Comparison of ENCODE assay signal across 1 cellular context in the genomic region with DNA sequence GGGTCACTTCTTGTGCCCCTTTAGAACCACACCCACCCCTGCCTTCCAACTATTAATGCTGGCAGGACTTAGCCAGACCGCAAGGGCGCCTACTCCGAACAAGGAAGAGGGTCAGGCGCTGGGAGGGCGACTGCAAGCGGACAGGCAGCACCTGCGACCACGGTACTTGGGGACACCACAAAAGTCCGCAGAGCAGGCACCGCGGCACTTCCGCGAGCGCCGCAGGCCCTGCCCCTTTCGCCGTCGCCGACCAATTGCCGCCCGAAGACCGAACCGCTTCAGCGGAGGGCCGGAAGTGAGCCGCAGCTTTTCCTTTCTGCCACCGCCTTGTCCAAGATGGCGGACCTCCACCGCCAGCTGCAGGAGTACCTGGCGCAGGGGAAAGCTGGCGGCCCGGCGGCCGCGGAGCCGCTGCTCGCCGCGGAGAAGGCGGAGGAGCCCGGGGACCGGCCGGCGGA.
TF ChIP-seq lines count a peak whose summit lies in the region.

A gene with protein sequence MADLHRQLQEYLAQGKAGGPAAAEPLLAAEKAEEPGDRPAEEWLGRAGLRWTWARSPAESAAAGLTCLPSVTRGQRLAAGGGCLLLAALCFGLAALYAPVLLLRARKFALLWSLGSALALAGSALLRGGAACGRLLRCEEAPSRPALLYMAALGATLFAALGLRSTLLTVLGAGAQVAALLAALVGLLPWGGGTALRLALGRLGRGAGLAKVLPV (plus strand): TSS at position 305 of the 458 bp plus-strand sequence. CDS start 32 bp downstream, at position 337.

TF ChIP-seq in K562, 482 proteins besides CTCF, POLR2A, EP300 and RAD21 (continued from another document and continues in another):
- TF ChIP-seq, protein P1, sequence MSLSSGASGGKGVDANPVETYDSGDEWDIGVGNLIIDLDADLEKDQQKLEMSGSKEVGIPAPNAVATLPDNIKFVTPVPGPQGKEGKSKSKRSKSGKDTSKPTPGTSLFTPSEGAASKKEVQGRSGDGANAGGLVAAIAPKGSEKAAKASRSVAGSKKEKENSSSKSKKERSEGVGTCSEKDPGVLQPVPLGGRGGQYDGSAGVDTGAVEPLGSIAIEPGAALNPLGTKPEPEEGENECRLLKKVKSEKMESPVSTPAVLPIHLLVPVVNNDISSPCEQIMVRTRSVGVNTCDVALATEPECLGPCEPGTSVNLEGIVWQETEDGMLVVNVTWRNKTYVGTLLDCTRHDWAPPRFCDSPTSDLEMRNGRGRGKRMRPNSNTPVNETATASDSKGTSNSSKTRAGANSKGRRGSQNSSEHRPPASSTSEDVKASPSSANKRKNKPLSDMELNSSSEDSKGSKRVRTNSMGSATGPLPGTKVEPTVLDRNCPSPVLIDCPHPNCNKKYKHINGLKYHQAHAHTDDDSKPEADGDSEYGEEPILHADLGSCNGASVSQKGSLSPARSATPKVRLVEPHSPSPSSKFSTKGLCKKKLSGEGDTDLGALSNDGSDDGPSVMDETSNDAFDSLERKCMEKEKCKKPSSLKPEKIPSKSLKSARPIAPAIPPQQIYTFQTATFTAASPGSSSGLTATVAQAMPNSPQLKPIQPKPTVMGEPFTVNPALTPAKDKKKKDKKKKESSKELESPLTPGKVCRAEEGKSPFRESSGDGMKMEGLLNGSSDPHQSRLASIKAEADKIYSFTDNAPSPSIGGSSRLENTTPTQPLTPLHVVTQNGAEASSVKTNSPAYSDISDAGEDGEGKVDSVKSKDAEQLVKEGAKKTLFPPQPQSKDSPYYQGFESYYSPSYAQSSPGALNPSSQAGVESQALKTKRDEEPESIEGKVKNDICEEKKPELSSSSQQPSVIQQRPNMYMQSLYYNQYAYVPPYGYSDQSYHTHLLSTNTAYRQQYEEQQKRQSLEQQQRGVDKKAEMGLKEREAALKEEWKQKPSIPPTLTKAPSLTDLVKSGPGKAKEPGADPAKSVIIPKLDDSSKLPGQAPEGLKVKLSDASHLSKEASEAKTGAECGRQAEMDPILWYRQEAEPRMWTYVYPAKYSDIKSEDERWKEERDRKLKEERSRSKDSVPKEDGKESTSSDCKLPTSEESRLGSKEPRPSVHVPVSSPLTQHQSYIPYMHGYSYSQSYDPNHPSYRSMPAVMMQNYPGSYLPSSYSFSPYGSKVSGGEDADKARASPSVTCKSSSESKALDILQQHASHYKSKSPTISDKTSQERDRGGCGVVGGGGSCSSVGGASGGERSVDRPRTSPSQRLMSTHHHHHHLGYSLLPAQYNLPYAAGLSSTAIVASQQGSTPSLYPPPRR (CRISPR knock-in tag; IDR thresholded peaks at IDR 0.05; ENCODE audit: borderline replicate concordance) = 0 out of 2 replicates have a peak, but pooled peaks have one; percentile 42
- peak; percentile 83; the same call in 1 of the 2 replicates for TF ChIP-seq GTF2E2 (tag; IDR thresholded peaks at IDR 0.05)
- TF ChIP-seq, protein P2, sequence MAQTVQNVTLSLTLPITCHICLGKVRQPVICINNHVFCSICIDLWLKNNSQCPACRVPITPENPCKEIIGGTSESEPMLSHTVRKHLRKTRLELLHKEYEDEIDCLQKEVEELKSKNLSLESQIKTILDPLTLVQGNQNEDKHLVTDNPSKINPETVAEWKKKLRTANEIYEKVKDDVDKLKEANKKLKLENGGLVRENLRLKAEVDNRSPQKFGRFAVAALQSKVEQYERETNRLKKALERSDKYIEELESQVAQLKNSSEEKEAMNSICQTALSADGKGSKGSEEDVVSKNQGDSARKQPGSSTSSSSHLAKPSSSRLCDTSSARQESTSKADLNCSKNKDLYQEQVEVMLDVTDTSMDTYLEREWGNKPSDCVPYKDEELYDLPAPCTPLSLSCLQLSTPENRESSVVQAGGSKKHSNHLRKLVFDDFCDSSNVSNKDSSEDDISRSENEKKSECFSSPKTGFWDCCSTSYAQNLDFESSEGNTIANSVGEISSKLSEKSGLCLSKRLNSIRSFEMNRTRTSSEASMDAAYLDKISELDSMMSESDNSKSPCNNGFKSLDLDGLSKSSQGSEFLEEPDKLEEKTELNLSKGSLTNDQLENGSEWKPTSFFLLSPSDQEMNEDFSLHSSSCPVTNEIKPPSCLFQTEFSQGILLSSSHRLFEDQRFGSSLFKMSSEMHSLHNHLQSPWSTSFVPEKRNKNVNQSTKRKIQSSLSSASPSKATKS (CRISPR knock-in tag; IDR thresholded peaks at IDR 0.05) = no peak
- TF ChIP-seq, protein P3, sequence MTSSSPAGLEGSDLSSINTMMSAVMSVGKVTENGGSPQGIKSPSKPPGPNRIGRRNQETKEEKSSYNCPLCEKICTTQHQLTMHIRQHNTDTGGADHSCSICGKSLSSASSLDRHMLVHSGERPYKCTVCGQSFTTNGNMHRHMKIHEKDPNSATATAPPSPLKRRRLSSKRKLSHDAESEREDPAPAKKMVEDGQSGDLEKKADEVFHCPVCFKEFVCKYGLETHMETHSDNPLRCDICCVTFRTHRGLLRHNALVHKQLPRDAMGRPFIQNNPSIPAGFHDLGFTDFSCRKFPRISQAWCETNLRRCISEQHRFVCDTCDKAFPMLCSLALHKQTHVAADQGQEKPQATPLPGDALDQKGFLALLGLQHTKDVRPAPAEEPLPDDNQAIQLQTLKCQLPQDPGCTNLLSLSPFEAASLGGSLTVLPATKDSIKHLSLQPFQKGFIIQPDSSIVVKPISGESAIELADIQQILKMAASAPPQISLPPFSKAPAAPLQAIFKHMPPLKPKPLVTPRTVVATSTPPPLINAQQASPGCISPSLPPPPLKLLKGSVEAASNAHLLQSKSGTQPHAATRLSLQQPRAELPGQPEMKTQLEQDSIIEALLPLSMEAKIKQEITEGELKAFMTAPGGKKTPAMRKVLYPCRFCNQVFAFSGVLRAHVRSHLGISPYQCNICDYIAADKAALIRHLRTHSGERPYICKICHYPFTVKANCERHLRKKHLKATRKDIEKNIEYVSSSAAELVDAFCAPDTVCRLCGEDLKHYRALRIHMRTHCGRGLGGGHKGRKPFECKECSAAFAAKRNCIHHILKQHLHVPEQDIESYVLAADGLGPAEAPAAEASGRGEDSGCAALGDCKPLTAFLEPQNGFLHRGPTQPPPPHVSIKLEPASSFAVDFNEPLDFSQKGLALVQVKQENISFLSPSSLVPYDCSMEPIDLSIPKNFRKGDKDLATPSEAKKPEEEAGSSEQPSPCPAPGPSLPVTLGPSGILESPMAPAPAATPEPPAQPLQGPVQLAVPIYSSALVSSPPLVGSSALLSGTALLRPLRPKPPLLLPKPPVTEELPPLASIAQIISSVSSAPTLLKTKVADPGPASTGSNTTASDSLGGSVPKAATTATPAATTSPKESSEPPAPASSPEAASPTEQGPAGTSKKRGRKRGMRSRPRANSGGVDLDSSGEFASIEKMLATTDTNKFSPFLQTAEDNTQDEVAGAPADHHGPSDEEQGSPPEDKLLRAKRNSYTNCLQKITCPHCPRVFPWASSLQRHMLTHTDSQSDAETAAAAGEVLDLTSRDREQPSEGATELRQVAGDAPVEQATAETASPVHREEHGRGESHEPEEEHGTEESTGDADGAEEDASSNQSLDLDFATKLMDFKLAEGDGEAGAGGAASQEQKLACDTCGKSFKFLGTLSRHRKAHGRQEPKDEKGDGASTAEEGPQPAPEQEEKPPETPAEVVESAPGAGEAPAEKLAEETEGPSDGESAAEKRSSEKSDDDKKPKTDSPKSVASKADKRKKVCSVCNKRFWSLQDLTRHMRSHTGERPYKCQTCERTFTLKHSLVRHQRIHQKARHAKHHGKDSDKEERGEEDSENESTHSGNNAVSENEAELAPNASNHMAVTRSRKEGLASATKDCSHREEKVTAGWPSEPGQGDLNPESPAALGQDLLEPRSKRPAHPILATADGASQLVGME (CRISPR knock-in tag; IDR thresholded peaks at IDR 0.05) = no peak
- TF ChIP-seq NFE2 (IDR thresholded peaks at IDR 0.05; ENCODE audit: low read depth) = no peak; the same call in 1 of the 2 replicates
- no peak for TF ChIP-seq CC2D1A (IDR thresholded peaks at IDR 0.05)
- TF ChIP-seq, protein P4, sequence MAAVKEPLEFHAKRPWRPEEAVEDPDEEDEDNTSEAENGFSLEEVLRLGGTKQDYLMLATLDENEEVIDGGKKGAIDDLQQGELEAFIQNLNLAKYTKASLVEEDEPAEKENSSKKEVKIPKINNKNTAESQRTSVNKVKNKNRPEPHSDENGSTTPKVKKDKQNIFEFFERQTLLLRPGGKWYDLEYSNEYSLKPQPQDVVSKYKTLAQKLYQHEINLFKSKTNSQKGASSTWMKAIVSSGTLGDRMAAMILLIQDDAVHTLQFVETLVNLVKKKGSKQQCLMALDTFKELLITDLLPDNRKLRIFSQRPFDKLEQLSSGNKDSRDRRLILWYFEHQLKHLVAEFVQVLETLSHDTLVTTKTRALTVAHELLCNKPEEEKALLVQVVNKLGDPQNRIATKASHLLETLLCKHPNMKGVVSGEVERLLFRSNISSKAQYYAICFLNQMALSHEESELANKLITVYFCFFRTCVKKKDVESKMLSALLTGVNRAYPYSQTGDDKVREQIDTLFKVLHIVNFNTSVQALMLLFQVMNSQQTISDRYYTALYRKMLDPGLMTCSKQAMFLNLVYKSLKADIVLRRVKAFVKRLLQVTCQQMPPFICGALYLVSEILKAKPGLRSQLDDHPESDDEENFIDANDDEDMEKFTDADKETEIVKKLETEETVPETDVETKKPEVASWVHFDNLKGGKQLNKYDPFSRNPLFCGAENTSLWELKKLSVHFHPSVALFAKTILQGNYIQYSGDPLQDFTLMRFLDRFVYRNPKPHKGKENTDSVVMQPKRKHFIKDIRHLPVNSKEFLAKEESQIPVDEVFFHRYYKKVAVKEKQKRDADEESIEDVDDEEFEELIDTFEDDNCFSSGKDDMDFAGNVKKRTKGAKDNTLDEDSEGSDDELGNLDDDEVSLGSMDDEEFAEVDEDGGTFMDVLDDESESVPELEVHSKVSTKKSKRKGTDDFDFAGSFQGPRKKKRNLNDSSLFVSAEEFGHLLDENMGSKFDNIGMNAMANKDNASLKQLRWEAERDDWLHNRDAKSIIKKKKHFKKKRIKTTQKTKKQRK (IDR thresholded peaks at IDR 0.05; ENCODE audit: borderline replicate concordance, low read depth, low read length) = no peak
- TF ChIP-seq, protein P5, sequence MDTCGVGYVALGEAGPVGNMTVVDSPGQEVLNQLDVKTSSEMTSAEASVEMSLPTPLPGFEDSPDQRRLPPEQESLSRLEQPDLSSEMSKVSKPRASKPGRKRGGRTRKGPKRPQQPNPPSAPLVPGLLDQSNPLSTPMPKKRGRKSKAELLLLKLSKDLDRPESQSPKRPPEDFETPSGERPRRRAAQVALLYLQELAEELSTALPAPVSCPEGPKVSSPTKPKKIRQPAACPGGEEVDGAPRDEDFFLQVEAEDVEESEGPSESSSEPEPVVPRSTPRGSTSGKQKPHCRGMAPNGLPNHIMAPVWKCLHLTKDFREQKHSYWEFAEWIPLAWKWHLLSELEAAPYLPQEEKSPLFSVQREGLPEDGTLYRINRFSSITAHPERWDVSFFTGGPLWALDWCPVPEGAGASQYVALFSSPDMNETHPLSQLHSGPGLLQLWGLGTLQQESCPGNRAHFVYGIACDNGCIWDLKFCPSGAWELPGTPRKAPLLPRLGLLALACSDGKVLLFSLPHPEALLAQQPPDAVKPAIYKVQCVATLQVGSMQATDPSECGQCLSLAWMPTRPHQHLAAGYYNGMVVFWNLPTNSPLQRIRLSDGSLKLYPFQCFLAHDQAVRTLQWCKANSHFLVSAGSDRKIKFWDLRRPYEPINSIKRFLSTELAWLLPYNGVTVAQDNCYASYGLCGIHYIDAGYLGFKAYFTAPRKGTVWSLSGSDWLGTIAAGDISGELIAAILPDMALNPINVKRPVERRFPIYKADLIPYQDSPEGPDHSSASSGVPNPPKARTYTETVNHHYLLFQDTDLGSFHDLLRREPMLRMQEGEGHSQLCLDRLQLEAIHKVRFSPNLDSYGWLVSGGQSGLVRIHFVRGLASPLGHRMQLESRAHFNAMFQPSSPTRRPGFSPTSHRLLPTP (IDR thresholded peaks at IDR 0.05; ENCODE audit: borderline replicate concordance, extremely low read depth, insufficient read length) = no peak
- TF ChIP-seq GABPA (tag; conservative IDR thresholded peaks at IDR 0.05; ENCODE audit: low read depth) = peak; percentile 92
- TF ChIP-seq, protein P6, sequence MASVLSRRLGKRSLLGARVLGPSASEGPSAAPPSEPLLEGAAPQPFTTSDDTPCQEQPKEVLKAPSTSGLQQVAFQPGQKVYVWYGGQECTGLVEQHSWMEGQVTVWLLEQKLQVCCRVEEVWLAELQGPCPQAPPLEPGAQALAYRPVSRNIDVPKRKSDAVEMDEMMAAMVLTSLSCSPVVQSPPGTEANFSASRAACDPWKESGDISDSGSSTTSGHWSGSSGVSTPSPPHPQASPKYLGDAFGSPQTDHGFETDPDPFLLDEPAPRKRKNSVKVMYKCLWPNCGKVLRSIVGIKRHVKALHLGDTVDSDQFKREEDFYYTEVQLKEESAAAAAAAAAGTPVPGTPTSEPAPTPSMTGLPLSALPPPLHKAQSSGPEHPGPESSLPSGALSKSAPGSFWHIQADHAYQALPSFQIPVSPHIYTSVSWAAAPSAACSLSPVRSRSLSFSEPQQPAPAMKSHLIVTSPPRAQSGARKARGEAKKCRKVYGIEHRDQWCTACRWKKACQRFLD (CRISPR knock-in tag; IDR thresholded peaks at IDR 0.05) = 0 out of 2 replicates have a peak, but pooled peaks have one; percentile 14
- TF ChIP-seq ZNF324 (CRISPR knock-in tag; IDR thresholded peaks at IDR 0.05) = no peak
- no peak for TF ChIP-seq ZNF586 (CRISPR knock-in tag; conservative IDR thresholded peaks at IDR 0.05)
- TF ChIP-seq SUPT5H (IDR thresholded peaks at IDR 0.05) = peak; percentile 95
- no peak for TF ChIP-seq EHMT2 (IDR thresholded peaks at IDR 0.05)
- TF ChIP-seq STAG1 (CRISPR knock-in tag; IDR thresholded peaks at IDR 0.05; ENCODE audit: borderline replicate concordance) = no peak
- TF ChIP-seq FOXM1 (IDR thresholded peaks at IDR 0.05; ENCODE audit: low read depth) = no peak
- TF ChIP-seq FOXM1 (CRISPR knock-in tag; IDR thresholded peaks at IDR 0.05; ENCODE audit: low read depth) = no peak
- TF ChIP-seq, protein P7, sequence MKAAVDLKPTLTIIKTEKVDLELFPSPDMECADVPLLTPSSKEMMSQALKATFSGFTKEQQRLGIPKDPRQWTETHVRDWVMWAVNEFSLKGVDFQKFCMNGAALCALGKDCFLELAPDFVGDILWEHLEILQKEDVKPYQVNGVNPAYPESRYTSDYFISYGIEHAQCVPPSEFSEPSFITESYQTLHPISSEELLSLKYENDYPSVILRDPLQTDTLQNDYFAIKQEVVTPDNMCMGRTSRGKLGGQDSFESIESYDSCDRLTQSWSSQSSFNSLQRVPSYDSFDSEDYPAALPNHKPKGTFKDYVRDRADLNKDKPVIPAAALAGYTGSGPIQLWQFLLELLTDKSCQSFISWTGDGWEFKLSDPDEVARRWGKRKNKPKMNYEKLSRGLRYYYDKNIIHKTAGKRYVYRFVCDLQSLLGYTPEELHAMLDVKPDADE (conservative IDR thresholded peaks at IDR 0.05; ENCODE audit: control insufficient read depth, low read depth, low read length) = peak; percentile 65
- no peak for TF ChIP-seq BMI1 (IDR thresholded peaks at IDR 0.05; ENCODE audit: low read length)
- TF ChIP-seq, protein P8, sequence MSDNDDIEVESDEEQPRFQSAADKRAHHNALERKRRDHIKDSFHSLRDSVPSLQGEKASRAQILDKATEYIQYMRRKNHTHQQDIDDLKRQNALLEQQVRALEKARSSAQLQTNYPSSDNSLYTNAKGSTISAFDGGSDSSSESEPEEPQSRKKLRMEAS (CRISPR knock-in tag; IDR thresholded peaks at IDR 0.05) = no peak
- TF ChIP-seq POU5F1 (IDR thresholded peaks at IDR 0.05; ENCODE audit: borderline replicate concordance, low read depth, low read length, partially characterized antibody) = no peak
- no peak for TF ChIP-seq ZNF217 (CRISPR knock-in tag; IDR thresholded peaks at IDR 0.05)
